Comparison of ENCODE assay signal across 1 cellular context in the genomic region with DNA sequence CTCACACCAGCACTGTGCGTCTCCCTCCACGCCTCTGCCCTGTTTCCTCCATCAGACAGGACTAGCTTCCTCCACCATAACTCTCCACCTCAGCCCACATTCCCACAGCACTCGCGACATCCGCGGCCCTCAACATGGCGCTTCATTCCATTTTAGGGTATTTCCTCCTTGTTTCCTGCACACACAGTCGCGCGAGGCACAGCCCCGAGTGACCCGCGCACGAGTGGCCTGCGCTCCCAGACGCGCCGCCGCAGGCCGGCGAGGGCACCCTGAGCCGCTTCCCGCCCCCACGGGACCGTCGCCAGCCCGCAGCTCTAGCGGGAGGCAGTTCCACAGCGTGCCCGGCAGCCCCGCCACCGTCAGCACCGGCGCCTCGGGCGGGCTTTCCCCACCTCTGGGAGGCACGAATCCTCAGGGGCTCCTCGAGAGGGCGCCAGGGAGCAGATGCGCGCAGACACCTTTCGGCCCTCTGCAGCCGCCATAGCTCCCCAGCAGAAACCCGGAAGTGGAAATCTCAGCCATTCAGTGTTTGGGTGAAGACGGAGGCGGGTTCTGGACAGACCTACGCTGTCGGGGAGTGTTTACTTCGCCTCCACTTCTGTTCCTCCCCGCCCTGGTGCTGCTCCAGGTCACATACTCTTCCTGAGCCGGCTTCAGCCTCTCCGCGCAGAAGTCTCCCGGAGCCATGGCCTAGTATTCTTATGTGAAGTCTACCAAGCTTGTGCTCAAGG.
TF ChIP-seq lines count a peak whose summit lies in the region.

No MANE protein-coding gene starts in this region.

TF ChIP-seq in HCT116, 20 proteins besides CTCF, POLR2A, EP300 and RAD21 (continued from another document):
- TF ChIP-seq SRF (IDR thresholded peaks at IDR 0.05; ENCODE audit: low read depth) (peak; percentile 73), ELF1 (IDR thresholded peaks at IDR 0.05; ENCODE audit: borderline replicate concordance, low read depth) (peak; percentile 99), CBX3 (IDR thresholded peaks at IDR 0.05; ENCODE audit: low read depth) (peak; percentile 98), POLR2AphosphoS5 (IDR thresholded peaks at IDR 0.05; ENCODE audit: low read depth, low read length) (peak; percentile 94)
